Comparison of ENCODE assay signal across 9 cellular contexts in the genomic region with DNA sequence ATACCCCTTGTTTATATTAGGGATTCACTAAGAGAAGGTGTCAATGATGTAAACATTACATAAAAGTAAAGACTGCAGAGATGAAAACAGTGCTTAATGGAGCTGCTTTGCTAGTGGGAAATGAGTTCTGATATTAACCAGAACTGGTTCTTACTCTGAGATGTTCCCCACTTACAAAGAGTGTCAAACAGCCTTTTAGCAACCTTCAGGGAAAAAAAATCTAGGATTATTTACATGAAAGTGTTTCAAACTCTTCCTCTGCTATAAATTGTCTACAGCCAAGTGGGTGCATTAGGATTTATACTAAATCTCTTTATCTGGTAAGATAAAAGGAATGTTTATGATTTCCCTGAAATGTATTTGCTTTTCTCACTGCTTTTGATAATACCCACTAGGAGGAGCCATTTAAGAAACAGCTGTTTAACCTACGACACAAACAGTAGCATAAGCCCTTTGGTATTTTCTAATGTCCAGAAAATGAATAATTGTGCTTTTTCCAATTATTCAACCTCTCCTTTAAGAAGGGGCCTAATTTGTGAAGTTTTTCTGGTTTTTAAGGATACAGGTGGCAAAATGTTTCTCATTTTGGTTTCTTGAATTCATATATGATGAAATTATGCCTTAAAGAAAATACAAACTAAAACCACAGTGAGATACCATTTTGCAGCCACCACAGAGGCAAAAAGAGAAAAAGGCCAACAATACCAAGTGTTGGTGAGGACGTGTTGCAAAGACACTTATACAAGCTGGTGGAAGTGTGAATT.
DNase-seq lines count a peak whose midpoint lies in the region; ATAC-seq and TF ChIP-seq lines count a peak whose summit lies in the region.
"Had no signal": no experiment of that assay in that cellular context is flagged by ENCODE, and none has a peak within 500 bp of the region (broad histone marks: within the 10 kb centered on the region; RNA-seq: fewer than 3 reads in every experiment).

No MANE protein-coding gene starts in this region.

- no peaks in the 10 kb centered on the region for H3K36me3 ChIP-seq in DOHH2 (ENCODE audit: control insufficient read depth, low read length)
- no peaks in the 10 kb centered on the region for H3K36me3 ChIP-seq in trophoblast cell (ENCODE audit: control insufficient read depth in 1 of 2, insufficient read depth in 2 of 2, low read length in 2 of 2)

- no peak overlapping the region for H3K4ac ChIP-seq in trophoblast cell (ENCODE audit: low read depth, low read length)

- no peak overlapping the region for H4K8ac ChIP-seq in trophoblast cell (ENCODE audit: low read depth, low read length)

- H3K9me3 ChIP-seq in DOHH2 (ENCODE audit: control insufficient read depth, insufficient read depth, low read length) (0 out of 2 replicates have a peak, but pooled peaks cover 3% of the 10 kb centered on the region), trophoblast cell (ENCODE audit: insufficient read depth, low read depth, low read length) (peaks cover 2% of the 10 kb centered on the region)

- DNase-seq in LHCN-M2 (ENCODE audit: low read depth) (peak; percentile 32), dorsolateral prefrontal cortex (no peak), trophoblast cell (peak in 1 of 2 donors; percentile 57), NCI-H2081 (lab: John Stamatoyannopoulos, UW) (no peak), nucleus accumbens (lab: John Stamatoyannopoulos, UW) (no peak)
- no peak for DNase-seq in activated CD4-positive, CD25-positive, alpha-beta regulatory T cell treated with anti-CD3 and anti-CD28 coated beads, Interleukin-2, amount 50 U/mL, for 72 hours
- DNase-seq: activated CD4-positive, alpha-beta T cell treated with anti-CD3 and anti-CD28 coated beads, Interleukin-2, amount 50 U/mL, for 48 hours had no signal

- H4K20me1 ChIP-seq in DOHH2 (ENCODE audit: control insufficient read depth, insufficient read depth, low read depth, low read length) = no peaks in the 10 kb centered on the region

- H3K23ac ChIP-seq in trophoblast cell (ENCODE audit: low read length) = no peak overlapping the region

- H3K4me1 ChIP-seq in DOHH2 (ENCODE audit: control insufficient read depth, low read length) (no peaks in the 10 kb centered on the region), trophoblast cell (ENCODE audit: control insufficient read depth in 1 of 2, insufficient read depth in 2 of 2, low read length in 2 of 2) (peaks cover 11 to 15% of the 10 kb centered on the region in 2 experiments)

- H3K9me2 ChIP-seq in DOHH2 (replicated peaks; ENCODE audit: control insufficient read depth, low read length) = no peaks in the 10 kb centered on the region

- WGBS in trophoblast cell (ENCODE audit: extremely low coverage, insufficient coverage, insufficient read length) = no CpG with 5 or more reads among the region's 2 CpGs

- intact Hi-C loops in dorsolateral prefrontal cortex (cut with DNase I) = no loop called here

- H3K4me3 ChIP-seq in DOHH2 (ENCODE audit: low read length) (no peak overlapping the region), dorsolateral prefrontal cortex (no peak overlapping the region), trophoblast cell (ENCODE audit: low read depth, low read length) (no peak overlapping the region)

- TF ChIP-seq CTCF in DOHH2 (IDR thresholded peaks at IDR 0.05; ENCODE audit: low read depth, low read length, poor library complexity, severe bottlenecking) (peak; percentile 45), dorsolateral prefrontal cortex (IDR thresholded peaks at IDR 0.05 in 54 of 56, conservative IDR thresholded peaks at IDR 0.05 in 2 of 56; ENCODE audit: low read depth in 1 of 56, partially characterized antibody in 56 of 56) (peak in 39 of 56 donors; percentile 12 to 51 (median 31))

- peak overlapping the region; percentile 77 for H2BK120ac ChIP-seq in trophoblast cell (ENCODE audit: insufficient read depth, low read length, poor library complexity)

- H2BK5ac ChIP-seq in trophoblast cell (ENCODE audit: low read depth, low read length, poor library complexity) = peak overlapping the region; percentile 69

- peak overlapping the region; percentile 79 for H3K18ac ChIP-seq in trophoblast cell (ENCODE audit: low read length)

- H4K91ac ChIP-seq in trophoblast cell (ENCODE audit: low read depth, low read length) = no peak overlapping the region

- no peak overlapping the region for H4K12ac ChIP-seq in trophoblast cell (ENCODE audit: low read depth, low read length)

- H3F3A ChIP-seq in DOHH2 (ENCODE audit: control insufficient read depth, insufficient read depth) = no peaks in the 10 kb centered on the region

- H2BK12ac ChIP-seq in trophoblast cell (ENCODE audit: low read length) = peak overlapping the region; percentile 99

- H3K4me2 ChIP-seq in DOHH2 (ENCODE audit: low read length) = no peak overlapping the region
- no peak overlapping the region for H3K4me2 ChIP-seq in trophoblast cell (ENCODE audit: low read length)

- no peak overlapping the region for H2AK5ac ChIP-seq in trophoblast cell (ENCODE audit: low read length)

- no peak for ATAC-seq in GM21381 (IDR thresholded peaks at IDR 0.05; ENCODE audit: unreplicated experiment)

- H3K9ac ChIP-seq in trophoblast cell (ENCODE audit: low read length) = no peak overlapping the region

- H3K14ac ChIP-seq in trophoblast cell (ENCODE audit: low read length) = peak overlapping the region; percentile 66

- H3K27me3 ChIP-seq in DOHH2 (ENCODE audit: control insufficient read depth, low read length) (no peaks in the 10 kb centered on the region), dorsolateral prefrontal cortex (no peaks in the 10 kb centered on the region), trophoblast cell (ENCODE audit: insufficient read depth, low read length) (no peaks in the 10 kb centered on the region)

- H2AFZ ChIP-seq in trophoblast cell (ENCODE audit: insufficient read depth, low read length, poor library complexity) = no peak overlapping the region

- H3K79me1 ChIP-seq in trophoblast cell (ENCODE audit: low read length) = peaks cover 25% of the 10 kb centered on the region

- H3K27ac ChIP-seq in DOHH2 (ENCODE audit: low read depth, low read length) (no peak overlapping the region), dorsolateral prefrontal cortex (no peak overlapping the region), trophoblast cell (ENCODE audit: low read depth, low read length) (peak overlapping the region; percentile 71)

- H3K79me2 ChIP-seq in DOHH2 (ENCODE audit: control insufficient read depth, low read length) (no peaks in the 10 kb centered on the region), trophoblast cell (ENCODE audit: control insufficient read depth, insufficient read depth, low read length, poor library complexity) (peaks cover 3% of the 10 kb centered on the region)
